In the genomic region with DNA sequence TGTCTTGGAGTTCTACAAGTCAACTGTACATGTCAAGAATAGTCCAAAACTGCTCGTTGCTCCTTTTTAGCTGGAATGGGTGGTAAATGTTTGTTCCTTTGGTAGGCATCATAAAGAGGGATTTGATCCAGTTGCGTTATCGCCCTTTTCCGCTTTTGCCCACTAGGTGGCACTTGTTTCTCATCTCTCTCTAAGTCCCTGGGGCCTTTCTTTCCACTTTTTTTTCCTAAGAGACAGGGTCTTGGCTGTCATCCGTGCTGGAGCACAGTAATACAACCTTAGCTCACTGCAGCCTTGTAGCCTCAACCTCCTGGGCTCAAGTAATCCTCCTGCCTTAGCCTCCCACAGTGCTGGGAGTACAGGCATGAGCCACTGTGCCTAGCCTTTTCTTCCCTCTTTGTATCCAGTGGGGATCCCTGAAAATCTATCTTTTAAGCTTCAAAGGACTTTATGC, we compare ENCODE assay signal across 8 cellular contexts. TPM values are rescaled to one million over a fixed set of nuclear protein-coding genes. Genes with fewer than 3 reads are reported as not detected.
DNase-seq lines count a peak whose midpoint lies in the region; ATAC-seq and TF ChIP-seq lines count a peak whose summit lies in the region.

No MANE protein-coding gene starts in this region.

- peaks cover 62% of the 10 kb centered on the region for H3K36me3 ChIP-seq in adipocyte (ENCODE audit: control insufficient read depth, insufficient read depth, low read length, severe bottlenecking)

- peaks cover 9% of the 10 kb centered on the region for H3K4me1 ChIP-seq in adipocyte (ENCODE audit: control insufficient read depth, insufficient read depth, low read length)

- DNase-seq in GM03348 (ENCODE audit: low spot score) (peak; percentile 79), NCI-H128 (lab: John Stamatoyannopoulos, UW; ENCODE audit: unreplicated experiment) (peak; percentile 69), SKM-1 treated with dmso at 0.1 percent for 144 hours (lab: John Stamatoyannopoulos, UW; ENCODE audit: unreplicated experiment) (peak; percentile 46), adipocyte (ENCODE audit: low read depth) (peak; percentile 93), left cardiac atrium (peak; percentile 59), retinal pigment epithelial cell (ENCODE audit: low read depth) (peak; percentile 50)

- H3K27me3 ChIP-seq in adipocyte (replicated peaks; ENCODE audit: control insufficient read depth, insufficient read depth, low read length) = no peaks in the 10 kb centered on the region

- TF ChIP-seq CTCF in retinal pigment epithelial cell (conservative IDR thresholded peaks at IDR 0.05; ENCODE audit: low read depth, low read length) = peak; percentile 87

- intact Hi-C loops in left cardiac atrium (cut with DNase I) = loop anchor here in 1 of 2 donors (5.0 kb wide), 1 partner anchor 474 kb away; no protein-coding TSS in a partner anchor

- no peaks in the 10 kb centered on the region for H3K9me3 ChIP-seq in adipocyte (ENCODE audit: control insufficient read depth, low read length)

- ATAC-seq in left cardiac atrium = peak; percentile 50 to 64
- ATAC-seq in GM21360 (IDR thresholded peaks at IDR 0.05; ENCODE audit: unreplicated experiment) = no peak
- ATAC-seq in HG03039 (IDR thresholded peaks at IDR 0.05; ENCODE audit: unreplicated experiment) = no peak

- H3K4me3 ChIP-seq in adipocyte (ENCODE audit: low read length) (no peak overlapping the region), retinal pigment epithelial cell (ENCODE audit: low read length) (no peak overlapping the region)

- no peak overlapping the region for H3K9ac ChIP-seq in adipocyte (ENCODE audit: low read length)

RNA-seq across cellular contexts. Expression of a gene that starts 20.7 kb away (rescaled TPM):
- total RNA-seq in left cardiac atrium = 10 to 100 TPM; 24.2 to 31.9 TPM

RNA-seq across cellular contexts. Expression of a gene that starts 27.3 kb away (rescaled TPM):
- 10 to 100 TPM; 21.4 to 32.3 TPM for total RNA-seq in left cardiac atrium

RNA-seq across cellular contexts. Expression of a gene that starts 32.4 kb away (rescaled TPM):
- 1 to 10 TPM; 7.0 to 8.1 TPM for total RNA-seq in left cardiac atrium

RNA-seq across cellular contexts. Expression of a gene that starts 32.5 kb away (rescaled TPM):
- 10 to 100 TPM; 13.3 to 19.9 TPM for total RNA-seq in left cardiac atrium

RNA-seq across cellular contexts. Expression of a gene that starts 36.5 kb away (rescaled TPM):
- total RNA-seq in left cardiac atrium = under 1 TPM; 0.21 to 0.24 TPM

Comparison
In these comparisons a context has a peak if more than half of its experiments do, and no peak if none do; other contexts are left out.
1. ATAC-seq: peak in left cardiac atrium (2 of 2); none in GM21360 (single experiment) and HG03039 (single experiment).
2. Peak in every context shown above with its lines, with median percentiles within 50 percentile points of each other: DNase-seq.